Comparison of ENCODE assay signal across 13 cellular contexts in genomic region chr21:25428537-25428936, GRCh38.
DNase-seq lines count a peak whose midpoint lies in the region; ATAC-seq and TF ChIP-seq lines count a peak whose summit lies in the region.
"Had no signal": no experiment of that assay in that cellular context is flagged by ENCODE, and none has a peak within 500 bp of the region (broad histone marks: within the 10 kb centered on the region; RNA-seq: fewer than 3 reads in every experiment).

No MANE protein-coding gene starts in this region.

- no peaks in the 10 kb centered on the region for H3K27me3 ChIP-seq in CD4-positive, CD25-positive, alpha-beta regulatory T cell (ENCODE audit: control insufficient read depth, insufficient read depth, low read length)
- H3K27me3 ChIP-seq: sigmoid colon, stomach had no signal

- peaks cover 0 to 6% (median 2%) of the 10 kb centered on the region in 4 donors for H3K4me1 Mint-ChIP-seq in CD4-positive, CD25-positive, alpha-beta regulatory T cell
- H3K4me1 Mint-ChIP-seq in T-helper 2 cell treated with Interferon-gamma antibody and Interleukin-4, amounts not matched to agents 5 μg/mL and 100 μg/mL, for 36 hours (ENCODE audit: low read depth): peaks cover 23% of the 10 kb centered on the region

- no peak overlapping the region for H3K4me3 ChIP-seq in CD4-positive, CD25-positive, alpha-beta regulatory T cell (ENCODE audit: low read depth, low read length)
- H3K4me3 ChIP-seq: sigmoid colon, stomach had no signal

- no peaks in the 10 kb centered on the region for H3K27me3 Mint-ChIP-seq in CD4-positive, CD25-positive, alpha-beta regulatory T cell
- no peaks in the 10 kb centered on the region for H3K27me3 Mint-ChIP-seq in T-helper 2 cell treated with Interferon-gamma antibody and Interleukin-4, amounts not matched to agents 5 μg/mL and 100 μg/mL, for 36 hours (ENCODE audit: low read depth)

- POLR2A ChIA-PET in HEK293T (lab: Yijun Ruan, JAX): no interaction called here

- CTCF ChIA-PET in HEK293T (lab: Yijun Ruan, JAX): no interaction called here

- H3K27ac ChIP-seq in CD4-positive, CD25-positive, alpha-beta regulatory T cell (ENCODE audit: insufficient read depth, low read length, poor library complexity, severe bottlenecking): no peak overlapping the region
- H3K27ac ChIP-seq: sigmoid colon, stomach had no signal

- no peaks in the 10 kb centered on the region for H3K36me3 Mint-ChIP-seq in CD4-positive, CD25-positive, alpha-beta regulatory T cell
- no peaks in the 10 kb centered on the region for H3K36me3 Mint-ChIP-seq in T-helper 2 cell treated with Interferon-gamma antibody and Interleukin-4, amounts not matched to agents 5 μg/mL and 100 μg/mL, for 36 hours (ENCODE audit: low read depth)
- H3K36me3 Mint-ChIP-seq: CD8-positive, alpha-beta T cell had no signal

- H3K9me3 Mint-ChIP-seq in CD4-positive, CD25-positive, alpha-beta regulatory T cell: peaks cover 0 to 2% (median 0%) of the 10 kb centered on the region in 7 donors
- no peaks in the 10 kb centered on the region for H3K9me3 Mint-ChIP-seq in T-helper 2 cell treated with Interferon-gamma antibody and Interleukin-4, amounts not matched to agents 5 μg/mL and 100 μg/mL, for 36 hours
- H3K9me3 Mint-ChIP-seq: CD8-positive, alpha-beta T cell had no signal

- H3K27ac Mint-ChIP-seq in CD4-positive, CD25-positive, alpha-beta regulatory T cell: no peak overlapping the region
- H3K27ac Mint-ChIP-seq in T-helper 2 cell treated with Interferon-gamma antibody and Interleukin-4, amounts not matched to agents 5 μg/mL and 100 μg/mL, for 36 hours: no peak overlapping the region
- H3K27ac Mint-ChIP-seq: CD8-positive, alpha-beta T cell had no signal

- DNase-seq in CD4-positive, CD25-positive, alpha-beta regulatory T cell: no peak
- peak; percentile 23 for DNase-seq in T-helper 2 cell treated with Interferon-gamma antibody and Interleukin-4, amounts not matched to agents 5 μg/mL and 100 μg/mL, for 36 hours (ENCODE audit: low spot score)
- DNase-seq in HEK293T (ENCODE audit: extremely low spot score): no peak
- no peak for DNase-seq in SW 1271 (lab: John Stamatoyannopoulos, UW)
- DNase-seq in HPDE6-E6E7 (ENCODE audit: extremely low spot score): no peak
- no peak for DNase-seq in H4 (ENCODE audit: low spot score)
- DNase-seq: CD8-positive, alpha-beta T cell; sigmoid colon; stomach had no signal

- H3K4me3 Mint-ChIP-seq in CD4-positive, CD25-positive, alpha-beta regulatory T cell: no peak overlapping the region
- no peak overlapping the region for H3K4me3 Mint-ChIP-seq in T-helper 2 cell treated with Interferon-gamma antibody and Interleukin-4, amounts not matched to agents 5 μg/mL and 100 μg/mL, for 36 hours
- H3K4me3 Mint-ChIP-seq: CD8-positive, alpha-beta T cell had no signal

- ATAC-seq in CD4-positive, CD25-positive, alpha-beta regulatory T cell (ENCODE audit: low read depth in 2 of 2): peak; percentile 52 to 58
- ATAC-seq in GM18909 (IDR thresholded peaks at IDR 0.05; ENCODE audit: poor library complexity, unreplicated experiment) (peak; percentile 56), HG02938 (IDR thresholded peaks at IDR 0.05; ENCODE audit: unreplicated experiment) (peak; percentile 58)
- ATAC-seq: CD8-positive, alpha-beta T cell; left lobe of liver; Right ventricle myocardium inferior had no signal

- H3K4me1 ChIP-seq in CD4-positive, CD25-positive, alpha-beta regulatory T cell (ENCODE audit: control insufficient read depth, insufficient read depth, low read length, poor library complexity, severe bottlenecking): no peaks in the 10 kb centered on the region
- H3K4me1 ChIP-seq: sigmoid colon, stomach had no signal

- H3K36me3 ChIP-seq in CD4-positive, CD25-positive, alpha-beta regulatory T cell (ENCODE audit: control insufficient read depth, insufficient read depth, low read length): no peaks in the 10 kb centered on the region
- H3K36me3 ChIP-seq: sigmoid colon, stomach had no signal

- H3K9me3 ChIP-seq in CD4-positive, CD25-positive, alpha-beta regulatory T cell (ENCODE audit: control insufficient read depth in 2 of 2, low read length in 2 of 2): no peaks in the 10 kb centered on the region
- H3K9me3 ChIP-seq: sigmoid colon, stomach had no signal

TF ChIP-seq in HEK293T, 16 proteins besides CTCF, POLR2A, EP300 and RAD21:
- TF ChIP-seq L3MBTL2 (conservative IDR thresholded peaks at IDR 0.05) (no peak), SP1 (IDR thresholded peaks at IDR 0.05) (no peak), ARNT (IDR thresholded peaks at IDR 0.05) (no peak), FOXA1 (IDR thresholded peaks at IDR 0.05) (no peak), ZNF384 (IDR thresholded peaks at IDR 0.05) (no peak), FOXM1 (IDR thresholded peaks at IDR 0.05; ENCODE audit: borderline replicate concordance) (no peak), SUZ12 (IDR thresholded peaks at IDR 0.05) (no peak), FOXK2 (IDR thresholded peaks at IDR 0.05) (no peak), LEF1 (IDR thresholded peaks at IDR 0.05; ENCODE audit: borderline replicate concordance) (no peak), NFRKB (IDR thresholded peaks at IDR 0.05) (no peak)
